Comparison of ENCODE assay signal across 8 cellular contexts in the genomic region with DNA sequence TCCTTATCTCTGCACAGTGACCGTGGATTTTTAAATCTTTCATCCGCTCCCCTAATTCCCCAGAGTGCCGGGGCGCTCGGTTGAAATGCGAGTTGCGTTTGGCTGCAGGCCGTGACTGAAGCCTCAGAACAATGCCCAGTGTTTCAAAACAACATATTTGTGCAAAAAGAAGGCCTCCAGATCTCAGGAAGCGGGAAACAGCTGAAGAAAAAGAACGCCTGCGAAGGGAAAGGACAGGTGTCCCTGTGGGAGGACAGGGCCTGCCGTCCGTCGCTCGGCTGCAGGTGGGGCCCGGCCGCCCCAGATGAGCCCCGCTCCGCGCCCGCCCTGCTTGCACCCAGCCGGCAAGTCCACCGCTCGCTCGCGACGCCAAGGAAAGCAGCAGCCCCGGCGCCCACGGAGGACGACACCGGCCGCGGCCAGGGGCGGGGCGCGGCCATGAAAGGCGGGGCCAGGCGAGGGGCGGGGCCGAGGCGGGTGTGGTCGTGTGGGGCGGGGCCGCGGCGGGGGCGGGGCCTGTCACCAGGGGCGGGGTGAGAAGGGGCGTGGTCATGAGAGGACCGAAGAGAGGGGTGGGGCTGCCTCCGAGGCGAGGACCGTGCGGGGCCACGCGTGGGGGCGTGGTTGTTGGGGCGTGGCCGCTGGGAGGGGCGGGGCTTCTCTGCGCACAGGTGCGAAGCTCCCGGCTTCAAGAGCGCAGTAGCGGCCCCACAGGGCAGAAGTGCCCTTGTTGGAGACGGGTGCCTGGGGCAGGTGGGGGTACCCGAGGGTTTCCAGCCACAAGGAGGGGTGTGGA. TPM values are rescaled to one million over a fixed set of nuclear protein-coding genes. Genes with fewer than 3 reads are reported as not detected.
DNase-seq lines count a peak whose midpoint lies in the region; ATAC-seq and TF ChIP-seq lines count a peak whose summit lies in the region.

No MANE protein-coding gene starts in this region.

- no peak for ATAC-seq in GM18517 (IDR thresholded peaks at IDR 0.05; ENCODE audit: unreplicated experiment)

- POLR2A ChIA-PET in GM10248 (lab: Yijun Ruan, JAX) (no interaction called here), OCI-LY7 (lab: Charles Lee) (no interaction called here)

- H3K4me1 ChIP-seq in OCI-LY7 (ENCODE audit: insufficient read depth, low read length, poor library complexity, severe bottlenecking) (no peaks in the 10 kb centered on the region), osteoblast (ENCODE audit: insufficient read depth, low read length) (peaks cover 33% of the 10 kb centered on the region)

- H3K4me2 ChIP-seq in OCI-LY7 (ENCODE audit: low read length): no peak overlapping the region
- H3K4me2 ChIP-seq in osteoblast (ENCODE audit: insufficient read depth, low read length): peak overlapping the region; percentile 81

- intact Hi-C loops in OCI-LY7 (cut with micrococcal nuclease; ENCODE audit: unreplicated experiment): no loop called here

- TF ChIP-seq CTCF in GM10248 (IDR thresholded peaks at IDR 0.05; ENCODE audit: control extremely low read depth, extremely low read depth, low read depth, missing control alignments) (no peak), OCI-LY7 (conservative IDR thresholded peaks at IDR 0.05; ENCODE audit: low read length) (no peak), foreskin fibroblast (IDR thresholded peaks at IDR 0.05; ENCODE audit: low read depth, low read length) (no peak), osteoblast (IDR thresholded peaks at IDR 0.05; ENCODE audit: extremely low read depth, low read depth, low read length) (no peak)

- H3K9me2 ChIP-seq in OCI-LY7 (ENCODE audit: insufficient read depth, low read length): no peaks in the 10 kb centered on the region

- no peaks in the 10 kb centered on the region for H3K79me2 ChIP-seq in OCI-LY7 (ENCODE audit: insufficient read depth, low read depth, low read length)
- no peaks in the 10 kb centered on the region for H3K79me2 ChIP-seq in osteoblast (ENCODE audit: insufficient read depth, low read length)

- H2AFZ ChIP-seq in OCI-LY7 (ENCODE audit: low read length) (no peak overlapping the region), osteoblast (ENCODE audit: low read length) (peak overlapping the region; percentile 80)

- H3K4me3 ChIP-seq in OCI-LY7 (ENCODE audit: low read depth, low read length, poor library complexity, severe bottlenecking): no peak overlapping the region
- peak overlapping the region; percentile 33 to 44 for H3K4me3 ChIP-seq in foreskin fibroblast (ENCODE audit: low read depth in 1 of 2, low read length in 2 of 2)
- peak overlapping the region; percentile 69 for H3K4me3 ChIP-seq in osteoblast (ENCODE audit: insufficient read depth, low read length)
- no peak overlapping the region for H3K4me3 ChIP-seq in MG63

- H3K36me3 ChIP-seq in OCI-LY7 (ENCODE audit: insufficient read depth, low read length) (no peaks in the 10 kb centered on the region), osteoblast (ENCODE audit: insufficient read depth, low read length) (no peaks in the 10 kb centered on the region), MG63 (no peaks in the 10 kb centered on the region)

- H4K20me1 ChIP-seq in OCI-LY7 (ENCODE audit: insufficient read depth, low read length) (no peaks in the 10 kb centered on the region), osteoblast (ENCODE audit: insufficient read depth, low read length) (no peaks in the 10 kb centered on the region)

- H3K27ac ChIP-seq in OCI-LY7 (ENCODE audit: low read depth, low read length, poor library complexity, severe bottlenecking) (no peak overlapping the region), osteoblast (ENCODE audit: low read depth, low read length) (no peak overlapping the region), temporal lobe (ENCODE audit: low read depth, low read length) (peak overlapping the region; percentile 72)

- no TSS peak for BruUV-seq in OCI-LY7 (replicated peaks; lab: Mats Ljungman, UMichigan)

- CTCF ChIA-PET in GM10248 (lab: Yijun Ruan, JAX): no interaction called here
- CTCF ChIA-PET in OCI-LY7 (lab: Charles Lee; ENCODE audit: unreplicated experiment): no interaction called here

- no peaks in the 10 kb centered on the region for H3K9me3 ChIP-seq in OCI-LY7 (ENCODE audit: low read length)
- no peaks in the 10 kb centered on the region for H3K9me3 ChIP-seq in osteoblast (ENCODE audit: low read depth, low read length)
- H3K9me3 ChIP-seq in MG63: no peaks in the 10 kb centered on the region

- DNase-seq in GM10248 (ENCODE audit: extremely low spot score): peak; percentile 73
- DNase-seq in OCI-LY7 (ENCODE audit: low spot score): peak; percentile 34
- DNase-seq in activated gamma-delta T cell (lab: John Stamatoyannopoulos, UW): peak; percentile 28
- DNase-seq in foreskin fibroblast: peak; percentile 28 to 76
- DNase-seq in osteoblast (ENCODE audit: insufficient read length, low spot score, missing footprints): peak; percentile 96
- no peak for DNase-seq in MG63

- H3K27me3 ChIP-seq in osteoblast (ENCODE audit: insufficient read depth, low read length) (peaks cover 5% of the 10 kb centered on the region), MG63 (0 out of 2 replicates have a peak, but pooled peaks cover 3% of the 10 kb centered on the region)

RNA-seq across cellular contexts. Expression of gene BOK, which starts 17.6 kb away (rescaled TPM):
- not detected in 2 replicates for total RNA-seq in OCI-LY7 (2014; rRNA removed; shearing (Covaris generic))
- total RNA-seq in OCI-LY7 (2022) (not detected in 2 replicates), osteoblast (33.3 and 41.3 TPM in 2 replicates), temporal lobe (21.6 TPM)
- total RNA-seq in MG63 (2014; rRNA removed; shearing (Covaris generic); ENCODE audit: low replicate concordance): 1.6 and 6.8 TPM in 2 replicates

RNA-seq across cellular contexts. Expression of gene STK25, which starts 32.6 kb away (rescaled TPM):
- total RNA-seq in OCI-LY7 (2014; rRNA removed; shearing (Covaris generic)): 167 and 201 TPM in 2 replicates
- total RNA-seq in OCI-LY7 (2022): 120 and 135 TPM in 2 replicates
- 189 and 227 TPM in 2 replicates for total RNA-seq in osteoblast
- 127 TPM for total RNA-seq in temporal lobe
- 176 and 432 TPM in 2 replicates for total RNA-seq in MG63 (2014; rRNA removed; shearing (Covaris generic); ENCODE audit: low replicate concordance)

Comparison
In these comparisons a context has a peak if more than half of its experiments do, and no peak if none do; other contexts are left out.
1. H3K4me3 ChIP-seq: peak in foreskin fibroblast (2 of 2) and osteoblast (single experiment); none in OCI-LY7 (single experiment) and MG63 (single experiment).